32 cellular contexts compared by ENCODE assay signal in genomic region chr3:53091011-53091410, GRCh38.
"Had no signal": no experiment of that assay in that cellular context is flagged by ENCODE, and none has a peak within 500 bp of the region (broad histone marks: within the 10 kb centered on the region; RNA-seq: fewer than 3 reads in every experiment).

No MANE protein-coding gene starts in this region.

- H3K36me3 ChIP-seq: neural progenitor cell, ovary, uterus had no signal

- H3K9me3 Mint-ChIP-seq: immature natural killer cell; mesothelial cell of epicardium; naive B cell; natural killer cell; nephron progenitor cell; neural progenitor cell; stimulated activated naive B cell treated with anti-CD40 and anti-IgM and Interleukin-4, amounts not matched to agents 10 μg/mL and 1 μg/mL and 100 μg/mL, for 72 hours had no signal

- H3K27me3 Mint-ChIP-seq: naive B cell; stimulated activated naive B cell treated with anti-CD40 and anti-IgM and Interleukin-4, amounts not matched to agents 10 μg/mL and 1 μg/mL and 100 μg/mL, for 72 hours had no signal

- H3K27ac Mint-ChIP-seq: immature natural killer cell; mesothelial cell of epicardium; naive B cell; natural killer cell; neural progenitor cell; stimulated activated naive B cell treated with anti-CD40 and anti-IgM and Interleukin-4, amounts not matched to agents 10 μg/mL and 1 μg/mL and 100 μg/mL, for 72 hours had no signal

- H3K27ac ChIP-seq: neural progenitor cell, neutrophil, ovary, prostate gland, sigmoid colon, stomach, testis, thyroid gland, transverse colon, uterus had no signal

- H3K4me3 Mint-ChIP-seq: immature natural killer cell; mesothelial cell of epicardium; naive B cell; natural killer cell; nephron progenitor cell; neural progenitor cell; stimulated activated naive B cell treated with anti-CD40 and anti-IgM and Interleukin-4, amounts not matched to agents 10 μg/mL and 1 μg/mL and 100 μg/mL, for 72 hours had no signal

- ATAC-seq: left colon; natural killer cell; right cardiac atrium; stimulated activated naive B cell treated with anti-CD40 and anti-IgM and Interleukin-4, amounts not matched to agents 10 μg/mL and 1 μg/mL and 100 μg/mL, for 72 hours; stimulated activated naive CD8-positive, alpha-beta T cell treated with anti-CD3 and anti-CD28 coated beads, Interleukin-15, Interleukin-2, amounts not matched to agents 100 U/mL and 50 U/mL, for 24 hours had no signal

- H3K36me3 Mint-ChIP-seq: naive B cell, natural killer cell had no signal

- H3K4me3 ChIP-seq: left ventricle myocardium inferior, lung, neural progenitor cell, ovary, prostate gland, sigmoid colon, stomach, testis, thyroid gland, transverse colon, uterus had no signal

- FAIRE-seq: islet of Langerhans, kidney, small intestine had no signal

- H3K9me3 ChIP-seq: left ventricle myocardium inferior, neutrophil, ovary, prostate gland, sigmoid colon, stomach, testis, thyroid gland, transverse colon, uterus had no signal

- H2AFZ ChIP-seq: neural progenitor cell had no signal

- H3K4me1 Mint-ChIP-seq: immature natural killer cell, mesothelial cell of epicardium, naive B cell, natural killer cell had no signal

- DNase-seq: hypothalamus; immature natural killer cell; kidney; left colon; left ventricle myocardium inferior; mesendoderm; naive B cell; natural killer cell; nephron progenitor cell; occipital lobe; ovary; retina; right cardiac atrium; sigmoid colon; small intestine; stimulated activated CD4-positive, alpha-beta T cell treated with anti-CD3 and anti-CD28 coated beads, Interleukin-12 subunit alpha, Interleukin-12 subunit beta, amount 100 ng/mL, for 4 hours; stimulated activated CD4-positive, alpha-beta T cell treated with anti-CD3 and anti-CD28 coated beads, Interleukin-15, amount 100 ng/mL, for 24 hours; stimulated activated CD4-positive, alpha-beta T cell treated with anti-CD3 and anti-CD28 coated beads, Interleukin-2, amount 100 ng/mL, for 24 hours; stimulated activated CD4-positive, alpha-beta T cell treated with anti-CD3 and anti-CD28 coated beads, Interleukin-4, amount 100 ng/mL, for 1 hour; stimulated activated naive B cell treated with anti-CD40 and anti-IgM and Interleukin-4, amounts not matched to agents 10 μg/mL and 1 μg/mL and 100 μg/mL, for 72 hours; stimulated activated naive CD8-positive, alpha-beta T cell treated with anti-CD3 and anti-CD28 coated beads, Interleukin-15, Interleukin-2, amounts not matched to agents 100 U/mL and 50 U/mL, for 24 hours; stomach; testis; thyroid gland; transverse colon; uterus had no signal

- H3K4me2 ChIP-seq: neural progenitor cell had no signal

- H3K27me3 ChIP-seq: neural progenitor cell, neutrophil, ovary, sigmoid colon, stomach, testis, thyroid gland, transverse colon, uterus had no signal

- H3K9ac ChIP-seq: neural progenitor cell had no signal

- H3K4me1 ChIP-seq: neural progenitor cell, prostate gland, sigmoid colon, stomach, testis, thyroid gland, transverse colon, uterus had no signal
